ENCODE assay signal across 8 cellular contexts in genomic region chr11:69122642-69123431, GRCh38. TPM values are rescaled to one million over a fixed set of nuclear protein-coding genes. Genes with fewer than 3 reads are reported as not detected.
DNase-seq lines count a peak whose midpoint lies in the region; FAIRE-seq and TF ChIP-seq lines count a peak whose summit lies in the region.

No MANE protein-coding gene starts in this region.

- peak overlapping the region; percentile 9 for H3K4me3 ChIP-seq in NT2/D1 (ENCODE audit: insufficient read length, low read depth)
- H3K4me3 ChIP-seq in fibroblast of the aortic adventitia (ENCODE audit: low read depth, low read length) = no peak overlapping the region
- no peak overlapping the region for H3K4me3 ChIP-seq in trophoblast cell (ENCODE audit: low read depth, low read length)

- DNase-seq in Daoy (ENCODE audit: low read depth) = peak; percentile 95
- DNase-seq in NT2/D1 (ENCODE audit: low read depth, low spot score) = peak; percentile 97
- DNase-seq in activated T-helper 1 cell treated with Interleukin-2 at 50 U/mL for 16 hours (ENCODE audit: low read depth) = peak; percentile 16
- peak; percentile 69 for DNase-seq in fibroblast of the aortic adventitia (ENCODE audit: low read depth)
- peak; percentile 56 to 74 for DNase-seq in trophoblast cell
- DNase-seq in hippocampal formation (lab: John Stamatoyannopoulos, UW) = no peak
- DNase-seq in GM19239 (ENCODE audit: insufficient read length, low spot score) = no peak
- no peak for DNase-seq in C1 segment of cervical spinal cord (lab: John Stamatoyannopoulos, UW)

- H3K4me2 ChIP-seq in trophoblast cell (ENCODE audit: low read length) = peak overlapping the region; percentile 56

- peak overlapping the region; percentile 3 for H2AFZ ChIP-seq in trophoblast cell (ENCODE audit: insufficient read depth, low read length, poor library complexity)

- H3K9me3 ChIP-seq in NT2/D1 (ENCODE audit: insufficient read depth, low read length) (peaks cover 8% of the 10 kb centered on the region), trophoblast cell (ENCODE audit: insufficient read depth, low read depth, low read length) (peaks cover 4% of the 10 kb centered on the region)

- H3K4ac ChIP-seq in trophoblast cell (ENCODE audit: low read depth, low read length) = no peak overlapping the region

- TF ChIP-seq CTCF in fibroblast of the aortic adventitia (IDR thresholded peaks at IDR 0.05; ENCODE audit: insufficient read depth, low read length) = no peak

- peak overlapping the region; percentile 37 for H2BK12ac ChIP-seq in trophoblast cell (ENCODE audit: low read length)

- no peaks in the 10 kb centered on the region for H3K36me3 ChIP-seq in NT2/D1 (ENCODE audit: insufficient read depth, insufficient read length, low read length)
- H3K36me3 ChIP-seq in trophoblast cell (ENCODE audit: control insufficient read depth in 1 of 2, insufficient read depth in 2 of 2, low read length in 2 of 2) = no peaks in the 10 kb centered on the region

- H4K12ac ChIP-seq in trophoblast cell (ENCODE audit: low read depth, low read length) = no peak overlapping the region

- no peak overlapping the region for H3K18ac ChIP-seq in trophoblast cell (ENCODE audit: low read length)

- peak overlapping the region; percentile 74 for H2BK120ac ChIP-seq in trophoblast cell (ENCODE audit: insufficient read depth, low read length, poor library complexity)

- H3K27ac ChIP-seq in trophoblast cell (ENCODE audit: low read depth, low read length) = peak overlapping the region; percentile 42

- H2BK5ac ChIP-seq in trophoblast cell (ENCODE audit: low read depth, low read length, poor library complexity) = peak overlapping the region; percentile 7

- no CpG with 5 or more reads among the region's 26 CpGs for WGBS in trophoblast cell (ENCODE audit: extremely low coverage, insufficient coverage, insufficient read length)

- H2AK5ac ChIP-seq in trophoblast cell (ENCODE audit: low read length) = no peak overlapping the region

- no peak overlapping the region for H4K8ac ChIP-seq in trophoblast cell (ENCODE audit: low read depth, low read length)

- no peaks in the 10 kb centered on the region for H3K27me3 ChIP-seq in NT2/D1 (ENCODE audit: insufficient read depth, insufficient read length)
- no peaks in the 10 kb centered on the region for H3K27me3 ChIP-seq in trophoblast cell (ENCODE audit: insufficient read depth, low read length)

- peak overlapping the region; percentile 76 for H3K9ac ChIP-seq in NT2/D1 (ENCODE audit: insufficient read length, low read depth)
- H3K9ac ChIP-seq in trophoblast cell (ENCODE audit: low read length) = no peak overlapping the region

- FAIRE-seq in GM19239 (lab: Jason Lieb, UNC) = no peak

- H3K79me1 ChIP-seq in trophoblast cell (ENCODE audit: low read length) = peaks cover 8% of the 10 kb centered on the region

- no peak overlapping the region for H3K23ac ChIP-seq in trophoblast cell (ENCODE audit: low read length)

- peak overlapping the region; percentile 80 for H3K14ac ChIP-seq in trophoblast cell (ENCODE audit: low read length)

- H3K79me2 ChIP-seq in trophoblast cell (ENCODE audit: control insufficient read depth, insufficient read depth, low read length, poor library complexity) = peaks cover 3% of the 10 kb centered on the region

- H3K4me1 ChIP-seq in NT2/D1 (ENCODE audit: insufficient read depth, insufficient read length) = peaks cover 28% of the 10 kb centered on the region
- H3K4me1 ChIP-seq in trophoblast cell (ENCODE audit: control insufficient read depth in 1 of 2, insufficient read depth in 2 of 2, low read length in 2 of 2) = peaks cover 18 to 21% of the 10 kb centered on the region in 2 experiments

- H4K91ac ChIP-seq in trophoblast cell (ENCODE audit: low read depth, low read length) = peak overlapping the region; percentile 52

RNA-seq across cellular contexts. Expression of gene SMIM38, which starts 32.9 kb away (rescaled TPM):
- not detected in 2 replicates for total RNA-seq in Daoy (2014; rRNA removed; shearing (Covaris generic))
- 0.09 and 0.33 TPM in 2 replicates for total RNA-seq in fibroblast of the aortic adventitia (ENCODE audit: low replicate concordance)
- 0.12 and 0.14 TPM in 2 replicates for polyA plus RNA-seq in trophoblast cell (2013)

Comparison
In these comparisons a context has a peak if more than half of its experiments do, and no peak if none do; other contexts are left out.
1. DNase-seq: peak in Daoy (single experiment), NT2/D1 (single experiment), activated T-helper 1 cell treated with Interleukin-2 at 50 U/mL for 16 hours (single experiment), fibroblast of the aortic adventitia (single experiment) and trophoblast cell (2 of 2); none in hippocampal formation (0 of 2), GM19239 (single experiment) and C1 segment of cervical spinal cord (0 of 14).